ENCODE assay signal across 20 cellular contexts in the genomic region with DNA sequence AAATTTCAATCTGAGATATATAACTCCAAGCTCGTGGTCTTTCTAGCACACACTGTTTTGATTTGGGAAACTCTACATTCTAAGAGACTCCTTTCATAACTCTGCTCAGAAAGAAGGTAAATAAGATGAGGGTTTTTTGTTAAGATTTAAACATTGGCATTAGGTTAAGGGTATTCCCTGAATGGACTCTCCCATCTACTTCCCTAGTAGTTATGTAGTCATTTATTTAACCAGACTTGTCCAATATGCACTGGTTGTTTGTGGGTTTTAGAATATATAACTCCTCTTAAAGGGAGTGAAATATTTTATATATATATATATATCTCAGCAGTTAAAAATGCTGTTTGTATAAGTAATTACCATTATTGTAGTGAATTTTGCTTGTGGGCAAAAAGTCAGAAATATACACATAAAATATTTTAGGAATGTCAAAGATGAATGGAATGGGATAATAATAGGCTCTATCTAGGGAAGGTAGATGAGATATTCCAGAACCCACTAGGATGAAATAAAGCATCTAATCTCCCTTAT.
DNase-seq lines count a peak whose midpoint lies in the region; ATAC-seq, FAIRE-seq and TF ChIP-seq lines count a peak whose summit lies in the region.
"Had no signal": no experiment of that assay in that cellular context is flagged by ENCODE, and none has a peak within 500 bp of the region (broad histone marks: within the 10 kb centered on the region; RNA-seq: fewer than 3 reads in every experiment).

No MANE protein-coding gene starts in this region.

- no peaks in the 10 kb centered on the region for H4K20me1 ChIP-seq in GM23248 (ENCODE audit: insufficient read depth)
- H4K20me1 ChIP-seq in endothelial cell of umbilical vein (replicated peaks; ENCODE audit: control insufficient read depth, extremely low read depth, insufficient read depth, low read length) = no peaks in the 10 kb centered on the region
- H4K20me1 ChIP-seq in H9 (ENCODE audit: control insufficient read depth, insufficient read depth, insufficient read length) = no peaks in the 10 kb centered on the region

- H3K4ac ChIP-seq in H9 (ENCODE audit: low read depth, low read length) = no peak overlapping the region

- H3K79me1 ChIP-seq in H9 (ENCODE audit: insufficient read depth, low read depth, low read length, poor library complexity, severe bottlenecking) = no peaks in the 10 kb centered on the region

- H3K4me3 Mint-ChIP-seq in osteocyte (ENCODE audit: unreplicated experiment) (peak overlapping the region; percentile 56), H9 (no peak overlapping the region)

- FAIRE-seq in RCC 7860 (lab: Jason Lieb, UNC) (no peak), endothelial cell of umbilical vein (lab: Jason Lieb, UNC) (no peak), urothelium cell line (lab: Jason Lieb, UNC) (no peak)

- in situ Hi-C loops in GM23248 (cut with MboI) = no loop called here

- BruUV-seq in endothelial cell of umbilical vein (replicated peaks; lab: Mats Ljungman, UMichigan) = no TSS peak

- H3K23me2 ChIP-seq in H9 (ENCODE audit: insufficient read length, low read depth, low read length, poor library complexity, severe bottlenecking) = no peaks in the 10 kb centered on the region

- no peak overlapping the region for H4K8ac ChIP-seq in H9 (replicated peaks; ENCODE audit: insufficient read length, low read depth, low read length)

- H3K27me3 Mint-ChIP-seq in osteocyte (ENCODE audit: unreplicated experiment) (no peaks in the 10 kb centered on the region), H9 (ENCODE audit: low read depth) (no peaks in the 10 kb centered on the region)

- no peak overlapping the region for H2AFZ ChIP-seq in GM23248
- peak overlapping the region; percentile 38 for H2AFZ ChIP-seq in endothelial cell of umbilical vein (ENCODE audit: low read depth, low read length)
- no peak overlapping the region for H2AFZ ChIP-seq in H9 (ENCODE audit: low read length)
- H2AFZ ChIP-seq: parathyroid adenoma had no signal

- H3K9ac ChIP-seq in GM23248 = peak overlapping the region; percentile 29; the same call in 1 of the 2 replicates
- no peak overlapping the region for H3K9ac ChIP-seq in endothelial cell of umbilical vein (replicated peaks; ENCODE audit: extremely low read depth, insufficient read depth, low read length)
- no peak overlapping the region for H3K9ac ChIP-seq in H9 (ENCODE audit: extremely low read depth, insufficient read length, low read length)
- H3K9ac ChIP-seq: parathyroid adenoma had no signal

- no peak overlapping the region for H4K91ac ChIP-seq in H9 (ENCODE audit: insufficient read length, low read depth, low read length)

- H3K79me2 ChIP-seq in GM23248 (ENCODE audit: insufficient read depth) = no peaks in the 10 kb centered on the region
- H3K79me2 ChIP-seq in endothelial cell of umbilical vein (ENCODE audit: control insufficient read depth, insufficient read depth, low read length) = no peaks in the 10 kb centered on the region
- no peaks in the 10 kb centered on the region for H3K79me2 ChIP-seq in H9 (ENCODE audit: insufficient read depth, low read length)
- H3K79me2 ChIP-seq: parathyroid adenoma had no signal

- no peak overlapping the region for H2BK15ac ChIP-seq in H9 (ENCODE audit: low read depth, low read length)

- H3K36me3 Mint-ChIP-seq in osteocyte (ENCODE audit: unreplicated experiment) (peaks cover 10% of the 10 kb centered on the region), H9 (ENCODE audit: insufficient read depth in 1 of 3, low read depth in 3 of 3) (no peaks in the 10 kb centered on the region)

- H3K56ac ChIP-seq in H9 (ENCODE audit: insufficient read length, low read depth, low read length) = no peak overlapping the region

- dilution Hi-C loops in endothelial cell of umbilical vein (cut with MboI; ENCODE audit: extremely low pct_ligation_motif_present, low sequenced_read_pairs) = no loop called here

- H3K4me2 ChIP-seq in GM23248 (ENCODE audit: unreplicated experiment) = peak overlapping the region; percentile 80
- no peak overlapping the region for H3K4me2 ChIP-seq in endothelial cell of umbilical vein (ENCODE audit: insufficient read depth, low read length)
- H3K4me2 ChIP-seq in H9 (ENCODE audit: insufficient read depth, insufficient read length, low read length) = no peak overlapping the region

- no peak for DNase-seq in GM23248
- peak; percentile 53 for DNase-seq in RCC 7860 (ENCODE audit: low spot score)
- DNase-seq in endothelial cell of umbilical vein (ENCODE audit: low read depth, low spot score) = no peak
- no peak for DNase-seq in osteocyte (ENCODE audit: extremely low spot score, unreplicated experiment)
- DNase-seq in H9 = no peak
- no peak for DNase-seq in urothelium cell line (ENCODE audit: low spot score)
- DNase-seq: activated gamma-delta T cell; DMS79 treated with DMSO at 0.1 percent for 48 hours; effector CD8-positive, alpha-beta T cell; Karpas-422; midbrain; NCI-H1694; small intestine; stimulated activated naive CD8-positive, alpha-beta T cell treated with anti-CD3 and anti-CD28 coated beads, Interleukin-15, Interleukin-2, amounts not matched to agents 100 U/mL and 50 U/mL, for 24 hours; WERI-Rb-1 had no signal

- no peaks in the 10 kb centered on the region for H3K9me2 ChIP-seq in GM23248 (ENCODE audit: insufficient read depth)

- intact Hi-C loops in endothelial cell of umbilical vein (cut with micrococcal nuclease) = no loop called here

- TF ChIP-seq POLR2A in endothelial cell of umbilical vein (IDR thresholded peaks at IDR 0.05; ENCODE audit: low read depth, low read length) = no peak

- H3K23ac ChIP-seq in H9 (ENCODE audit: insufficient read length, low read depth, low read length) = no peak overlapping the region

- H3K27me3 ChIP-seq in GM23248 (replicated peaks; ENCODE audit: insufficient read depth) = no peaks in the 10 kb centered on the region
- H3K27me3 ChIP-seq in endothelial cell of umbilical vein (ENCODE audit: control insufficient read depth in 2 of 2, insufficient read depth in 2 of 2, low read length in 2 of 2) = no peaks in the 10 kb centered on the region
- H3K27me3 ChIP-seq in H9 (ENCODE audit: insufficient read depth, low read length) = no peaks in the 10 kb centered on the region
- H3K27me3 ChIP-seq: ascending aorta had no signal

- peaks cover 20% of the 10 kb centered on the region for H3K4me1 ChIP-seq in GM23248 (ENCODE audit: insufficient read depth)
- no peaks in the 10 kb centered on the region for H3K4me1 ChIP-seq in endothelial cell of umbilical vein (ENCODE audit: control insufficient read depth, extremely low read depth, insufficient read depth, low read length)
- H3K4me1 ChIP-seq in H9 (ENCODE audit: insufficient read depth, low read length) = peaks cover 3% of the 10 kb centered on the region; the same call in 1 of the 2 replicates
- H3K4me1 ChIP-seq: parathyroid adenoma had no signal

- H3K14ac ChIP-seq in H9 (ENCODE audit: insufficient read depth, low read length) = no peak overlapping the region

- H3K9me3 ChIP-seq in GM23248 (ENCODE audit: low read depth) = no peaks in the 10 kb centered on the region
- no peaks in the 10 kb centered on the region for H3K9me3 ChIP-seq in endothelial cell of umbilical vein (replicated peaks; ENCODE audit: control insufficient read depth, insufficient read depth, low read length)
- H3K9me3 ChIP-seq in H9 (ENCODE audit: control insufficient read depth, low read depth, low read length) = no peaks in the 10 kb centered on the region
- H3K9me3 ChIP-seq: ascending aorta had no signal

- H3K4me1 Mint-ChIP-seq in osteocyte (ENCODE audit: unreplicated experiment) = peaks cover 59% of the 10 kb centered on the region
- peaks cover 15 to 23% of the 10 kb centered on the region in 2 experiments for H3K4me1 Mint-ChIP-seq in H9

- CTCF ChIA-PET in endothelial cell of umbilical vein (lab: Charles Lee) = interaction anchor here (0.8 to 2.9 kb wide), 4 partner anchors 15 to 92 kb away, joined by 3 to 9 read pairs (median 4); no protein-coding TSS in a partner anchor

- H3K9me1 ChIP-seq in endothelial cell of umbilical vein (replicated peaks; ENCODE audit: control insufficient read depth, extremely low read depth, insufficient read depth, low read length) = no peaks in the 10 kb centered on the region

- H3K36me3 ChIP-seq in GM23248 (ENCODE audit: low read depth) (no peaks in the 10 kb centered on the region), endothelial cell of umbilical vein (ENCODE audit: control insufficient read depth in 2 of 2, extremely low read depth in 1 of 2, insufficient read depth in 2 of 2, low read length in 2 of 2) (no peaks in the 10 kb centered on the region)
- H3K36me3 ChIP-seq: ascending aorta, WERI-Rb-1 had no signal

- peaks cover 15% of the 10 kb centered on the region for H3K9me3 Mint-ChIP-seq in osteocyte (ENCODE audit: unreplicated experiment)
- peaks cover 0 to 3% of the 10 kb centered on the region in 2 experiments; a peak in 1 of 5 replicates for H3K9me3 Mint-ChIP-seq in H9

- H3T11ph ChIP-seq in H9 (ENCODE audit: low read length) = no peak overlapping the region

- no peak overlapping the region for H2BK20ac ChIP-seq in H9 (ENCODE audit: low read depth, low read length, poor library complexity, severe bottlenecking)

- H4K5ac ChIP-seq in H9 (ENCODE audit: insufficient read length, low read depth, low read length) = no peak overlapping the region

- 33 to 35% methylated on average over 1 of the region's 1 CpG for WGBS in GM23248 (ENCODE audit: low coverage in 1 of 2, low lambda C conversion rate in 2 of 2, missing lambda C conversion rate in 2 of 2), 2 experiments
- no CpG with 5 or more reads among the region's 1 CpG for WGBS in H9 (ENCODE audit: extremely low coverage, insufficient read length, low lambda C conversion rate)

- H3K27ac ChIP-seq in GM23248 (peak overlapping the region; percentile 67), endothelial cell of umbilical vein (ENCODE audit: insufficient read depth, low read depth, low read length) (no peak overlapping the region), H9 (ENCODE audit: insufficient read length, low read depth, low read length) (no peak overlapping the region)
- H3K27ac ChIP-seq: C4-2B, parathyroid adenoma, WERI-Rb-1 had no signal

- no peak overlapping the region for H2BK5ac ChIP-seq in H9 (ENCODE audit: insufficient read length, low read length)

- POLR2A ChIA-PET in endothelial cell of umbilical vein (lab: Charles Lee) = no interaction called here

- H3K18ac ChIP-seq in H9 (ENCODE audit: insufficient read length, low read depth, low read length) = no peak overlapping the region

- peak overlapping the region; percentile 58 for H3K4me3 ChIP-seq in GM23248
- no peak overlapping the region for H3K4me3 ChIP-seq in endothelial cell of umbilical vein (replicated peaks in 1 of 3; ENCODE audit: insufficient read depth in 1 of 3, low read depth in 1 of 3, low read length in 3 of 3)

- H2BK12ac ChIP-seq in H9 (ENCODE audit: insufficient read length, low read depth, low read length) = no peak overlapping the region

- no peak overlapping the region for H2BK120ac ChIP-seq in H9 (ENCODE audit: low read depth, low read length, poor library complexity, severe bottlenecking)

- no peak for TF ChIP-seq CTCF in endothelial cell of umbilical vein (IDR thresholded peaks at IDR 0.05; ENCODE audit: extremely low read depth in 1 of 2, insufficient read depth in 1 of 2, low read depth in 1 of 2, low read length in 2 of 2)
- TF ChIP-seq CTCF in osteocyte (IDR thresholded peaks at IDR 0.05) = no peak
- TF ChIP-seq CTCF in H9 (conservative IDR thresholded peaks at IDR 0.05) = no peak

- no peak overlapping the region for H2AK5ac ChIP-seq in H9 (ENCODE audit: insufficient read length, low read length)

- peaks cover 11% of the 10 kb centered on the region for H3F3A ChIP-seq in GM23248 (ENCODE audit: insufficient read depth)

- ATAC-seq in HG02798 (IDR thresholded peaks at IDR 0.05; ENCODE audit: poor library complexity, unreplicated experiment) = no peak
- no peak for ATAC-seq in HG03378 (IDR thresholded peaks at IDR 0.05; ENCODE audit: unreplicated experiment)
- ATAC-seq: stimulated activated naive CD8-positive, alpha-beta T cell treated with anti-CD3 and anti-CD28 coated beads, Interleukin-15, Interleukin-2, amounts not matched to agents 100 U/mL and 50 U/mL, for 24 hours had no signal

- H3K27ac Mint-ChIP-seq in osteocyte (ENCODE audit: unreplicated experiment) (peak overlapping the region; percentile 92), H9 (peak overlapping the region in 1 of 3 experiments; percentile 79; a peak in 1 of 7 replicates)
